In genomic region chr19:7533925-7534480, GRCh38 we compare ENCODE assay signal across 8 cellular contexts. TPM values are rescaled to one million over a fixed set of nuclear protein-coding genes. Genes with fewer than 3 reads are reported as not detected.
DNase-seq lines count a peak whose midpoint lies in the region; ATAC-seq and TF ChIP-seq lines count a peak whose summit lies in the region.

No MANE protein-coding gene starts in this region.

- no peaks in the 10 kb centered on the region for H3K9me3 Mint-ChIP-seq in progenitor cell of endocrine pancreas (ENCODE audit: low read depth)
- no peaks in the 10 kb centered on the region for H3K9me3 Mint-ChIP-seq in type B pancreatic cell

- intact Hi-C loops in left cardiac atrium (cut with DNase I) = no loop called here

- H3K4me1 Mint-ChIP-seq in progenitor cell of endocrine pancreas (ENCODE audit: low read depth) = peaks cover 3% of the 10 kb centered on the region
- H3K4me1 Mint-ChIP-seq in type B pancreatic cell (ENCODE audit: unreplicated experiment) = peaks cover 4% of the 10 kb centered on the region

- H3K36me3 Mint-ChIP-seq in progenitor cell of endocrine pancreas (ENCODE audit: insufficient read depth) = peaks cover 5% of the 10 kb centered on the region
- peaks cover 4% of the 10 kb centered on the region for H3K36me3 Mint-ChIP-seq in type B pancreatic cell

- peak; percentile 83 to 84 for ATAC-seq in left cardiac atrium

- TF ChIP-seq CTCF in progenitor cell of endocrine pancreas (IDR thresholded peaks at IDR 0.05; ENCODE audit: unreplicated experiment) = no peak
- TF ChIP-seq CTCF in type B pancreatic cell (conservative IDR thresholded peaks at IDR 0.05) = no peak

- H3K27me3 Mint-ChIP-seq in progenitor cell of endocrine pancreas (no peaks in the 10 kb centered on the region), type B pancreatic cell (no peaks in the 10 kb centered on the region)

- peak overlapping the region; percentile 92 for H3K4me3 Mint-ChIP-seq in progenitor cell of endocrine pancreas (ENCODE audit: low read depth)
- peak overlapping the region; percentile 97 for H3K4me3 Mint-ChIP-seq in type B pancreatic cell

- H3K27ac Mint-ChIP-seq in progenitor cell of endocrine pancreas (peak overlapping the region; percentile 97), type B pancreatic cell (peak overlapping the region; percentile 94)

- DNase-seq in NCI-H187 (lab: John Stamatoyannopoulos, UW) (peak; percentile 5 to 62), NCI-H187 treated with DMSO at 0.1 percent for 48 hours (lab: John Stamatoyannopoulos, UW) (no peak), NCI-H1436 (lab: John Stamatoyannopoulos, UW) (peak; percentile 81), T-helper 2 cell (peak; percentile 65 to 92 (median 80)), amygdala (lab: John Stamatoyannopoulos, UW) (peak; percentile 26 to 91 (median 78)), left cardiac atrium (peak; percentile 89), progenitor cell of endocrine pancreas (ENCODE audit: low spot score, unreplicated experiment) (peak; percentile 55), type B pancreatic cell (ENCODE audit: extremely low spot score, unreplicated experiment) (no peak)

RNA-seq across cellular contexts. Expression of gene PNPLA6, which starts 1.5 kb away (rescaled TPM):
- 10 to 100 TPM; 59.2 to 61.7 TPM for total RNA-seq in left cardiac atrium
- total RNA-seq in progenitor cell of endocrine pancreas = 131 and 140 TPM in 2 replicates
- total RNA-seq in type B pancreatic cell (ENCODE audit: low replicate concordance) = 84.3 and 86.1 TPM in 2 replicates

RNA-seq across cellular contexts. Expression of gene MCOLN1, which starts 11.6 kb away (rescaled TPM):
- total RNA-seq in left cardiac atrium (10 to 100 TPM; 21.2 to 25.0 TPM), progenitor cell of endocrine pancreas (16.5 and 18.3 TPM in 2 replicates), type B pancreatic cell (ENCODE audit: low replicate concordance) (24.0 and 24.3 TPM in 2 replicates)

RNA-seq across cellular contexts. Expression of gene ZNF358, which starts 18.1 kb away (rescaled TPM):
- 10 to 100 TPM; 75.3 to 82.4 TPM for total RNA-seq in left cardiac atrium
- 78.0 and 86.1 TPM in 2 replicates for total RNA-seq in progenitor cell of endocrine pancreas
- total RNA-seq in type B pancreatic cell (ENCODE audit: low replicate concordance) = 49.8 and 67.1 TPM in 2 replicates

RNA-seq across cellular contexts. Expression of gene PEX11G, which starts 45.2 kb away (rescaled TPM):
- total RNA-seq in left cardiac atrium = 1 to 10 TPM; 1.2 to 2.0 TPM
- 5.5 and 6.1 TPM in 2 replicates for total RNA-seq in progenitor cell of endocrine pancreas
- total RNA-seq in type B pancreatic cell (ENCODE audit: low replicate concordance) = 4.8 and 5.7 TPM in 2 replicates

Comparison
In these comparisons a context has a peak if more than half of its experiments do, and no peak if none do; other contexts are left out.
1. DNase-seq: peak in NCI-H187 (2 of 2), NCI-H1436 (single experiment), T-helper 2 cell (5 of 5), amygdala (56 of 56), left cardiac atrium (single experiment) and progenitor cell of endocrine pancreas (single experiment); none in NCI-H187 treated with DMSO at 0.1 percent for 48 hours (single experiment) and type B pancreatic cell (single experiment).